9 cellular contexts compared by ENCODE assay signal in genomic region chr1:43368646-43369020, GRCh38. TPM values are rescaled to one million over a fixed set of nuclear protein-coding genes. Genes with fewer than 3 reads are reported as not detected.
DNase-seq lines count a peak whose midpoint lies in the region; ATAC-seq and TF ChIP-seq lines count a peak whose summit lies in the region.
"Had no signal": no experiment of that assay in that cellular context is flagged by ENCODE, and none has a peak within 500 bp of the region (broad histone marks: within the 10 kb centered on the region; RNA-seq: fewer than 3 reads in every experiment).

No MANE protein-coding gene starts in this region.

- no peak for TF ChIP-seq CTCF in foreskin fibroblast (IDR thresholded peaks at IDR 0.05; ENCODE audit: low read depth, low read length)

- ATAC-seq in GM21447 (IDR thresholded peaks at IDR 0.05; ENCODE audit: unreplicated experiment) (peak; percentile 1), HG02571 (IDR thresholded peaks at IDR 0.05; ENCODE audit: unreplicated experiment) (no peak)

- H3K27me3 ChIP-seq in skeletal muscle satellite cell (ENCODE audit: control insufficient read depth, insufficient read depth, low read length): no peaks in the 10 kb centered on the region

- H3K9ac ChIP-seq in SK-N-MC (ENCODE audit: insufficient read length): peak overlapping the region; percentile 84
- peak overlapping the region; percentile 94 for H3K9ac ChIP-seq in skeletal muscle satellite cell (ENCODE audit: low read depth, low read length)

- H3K4me3 ChIP-seq in SK-N-MC: peak overlapping the region; percentile 95
- H3K4me3 ChIP-seq in foreskin fibroblast (ENCODE audit: low read depth in 1 of 2, low read length in 2 of 2): peak overlapping the region; percentile 57 to 90
- peak overlapping the region; percentile 88 for H3K4me3 ChIP-seq in skeletal muscle satellite cell (ENCODE audit: low read length)

- H3K36me3 ChIP-seq in SK-N-MC (ENCODE audit: insufficient read depth, low read length): peaks cover 14% of the 10 kb centered on the region; the same call in 1 of the 2 replicates
- peaks cover 17% of the 10 kb centered on the region for H3K36me3 ChIP-seq in skeletal muscle satellite cell (ENCODE audit: insufficient read depth, low read length)

- H3K4me2 ChIP-seq in skeletal muscle satellite cell (ENCODE audit: low read length): peak overlapping the region; percentile 84

- no peak for DNase-seq in SK-N-MC (ENCODE audit: low read depth, low spot score)
- DNase-seq in foreskin fibroblast: no peak
- DNase-seq in HUDEP-2 (lab: John Stamatoyannopoulos, UW; ENCODE audit: unreplicated experiment in 76 of 76): no peak
- DNase-seq in NCI-H446 (lab: John Stamatoyannopoulos, UW): no peak
- DNase-seq in activated CD8-positive, alpha-beta memory T cell treated with anti-CD3 and anti-CD28 coated beads, Interleukin-2, amount 50 U/mL, for 4 hours: no peak

- peaks cover 42% of the 10 kb centered on the region for H3K4me1 ChIP-seq in skeletal muscle satellite cell (ENCODE audit: control insufficient read depth, insufficient read depth, low read length)

- peak overlapping the region; percentile 27; the same call in 1 of the 2 replicates for H3K27ac ChIP-seq in SK-N-MC

- H3K9me3 ChIP-seq in SK-N-MC (ENCODE audit: low read depth, low read length) (no peaks in the 10 kb centered on the region), skeletal muscle satellite cell (replicated peaks; ENCODE audit: low read length) (no peaks in the 10 kb centered on the region)

RNA-seq across cellular contexts. Expression of gene ELOVL1, which starts 0.8 kb away (rescaled TPM):
- 44.9 and 69.9 TPM in 2 replicates for total RNA-seq in skeletal muscle satellite cell (2012; rRNA removed)

RNA-seq across cellular contexts. Expression of gene CDC20, which starts 9.9 kb away (rescaled TPM):
- total RNA-seq in skeletal muscle satellite cell (2012; rRNA removed): 61.3 and 82.3 TPM in 2 replicates

RNA-seq across cellular contexts. Expression of gene MED8, which starts 21.0 kb away (rescaled TPM):
- total RNA-seq in skeletal muscle satellite cell (2012; rRNA removed): 56.3 and 59.2 TPM in 2 replicates

RNA-seq across cellular contexts. Expression of gene SZT2, which starts 21.1 kb away (rescaled TPM):
- total RNA-seq in skeletal muscle satellite cell (2012; rRNA removed): 23.6 and 26.6 TPM in 2 replicates

RNA-seq across cellular contexts. Expression of gene MPL, which starts 31.0 kb away (rescaled TPM):
- total RNA-seq in skeletal muscle satellite cell (2012; rRNA removed): not detected in 2 replicates
- total RNA-seq: SK-MEL-5 had no signal
